Comparison of ENCODE assay signal across 8 cellular contexts in the genomic region with DNA sequence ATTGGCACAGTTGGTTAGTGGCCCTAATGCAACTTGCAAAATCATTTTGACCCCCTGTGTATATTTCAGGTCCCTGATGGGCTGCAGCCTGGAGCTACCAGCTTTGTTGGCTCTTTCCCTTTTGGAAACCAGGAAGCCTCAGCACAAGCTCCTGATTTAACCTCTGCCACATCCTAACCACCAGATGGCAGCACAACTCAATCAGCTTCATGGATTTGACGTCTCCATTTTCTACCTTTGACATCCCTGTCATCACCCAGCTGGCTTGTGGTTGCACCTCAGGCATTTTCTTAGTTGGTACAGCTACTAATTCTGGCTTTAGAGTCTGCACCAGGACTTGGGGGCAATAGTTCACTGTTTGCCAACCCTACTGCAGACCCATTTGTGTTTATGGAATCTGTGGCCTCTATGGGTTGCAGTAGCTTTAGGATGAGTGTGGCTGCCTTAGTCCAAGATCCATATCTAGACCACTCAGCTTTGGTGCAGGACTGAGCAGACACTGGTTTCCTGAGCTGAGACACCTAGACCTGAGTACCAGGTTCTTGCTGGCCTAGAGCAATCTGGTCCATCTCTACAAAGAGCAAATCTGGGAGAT.
A peak's percentile ranks its signal among the peaks of the same experiment; 100 is the strongest.
DNase-seq lines count a peak whose midpoint lies in the region; ATAC-seq and TF ChIP-seq lines count a peak whose summit lies in the region.

No MANE protein-coding gene starts in this region.

- H3K4me1 ChIP-seq in colonic mucosa = no peaks in the 10 kb centered on the region

- no peaks in the 10 kb centered on the region for H3K36me3 ChIP-seq in colonic mucosa

- no peak overlapping the region for H3K27ac ChIP-seq in colonic mucosa

- no peaks in the 10 kb centered on the region for H3K9me3 ChIP-seq in colonic mucosa

- TF ChIP-seq CTCF in colonic mucosa (IDR thresholded peaks at IDR 0.05) = peak; percentile 41

- no peaks in the 10 kb centered on the region for H3K27me3 ChIP-seq in colonic mucosa

- H3K9ac ChIP-seq in colonic mucosa (ENCODE audit: low read depth in 2 of 2, low read length in 2 of 2) = no peak overlapping the region

- no peak overlapping the region for H3K4me3 ChIP-seq in colonic mucosa

- DNase-seq in CMK (ENCODE audit: low read depth) = peak; percentile 27
- DNase-seq in NCI-H82 treated with DMSO at 0.1 percent for 48 hours (lab: John Stamatoyannopoulos, UW; ENCODE audit: unreplicated experiment) = peak; percentile 44
- peak; percentile 37 for DNase-seq in colonic mucosa
- DNase-seq in lung microvascular endothelial cell (ENCODE audit: low read depth in 2 of 2) = peak; percentile 59 to 73
- DNase-seq in NCI-H146 treated with DMSO at 0.1 percent for 48 hours (lab: John Stamatoyannopoulos, UW; ENCODE audit: unreplicated experiment) = no peak
- no peak for DNase-seq in T1000 (lab: John Stamatoyannopoulos, UW)

- ATAC-seq in GM18511 (IDR thresholded peaks at IDR 0.05; ENCODE audit: unreplicated experiment) (peak; percentile 59), HG02884 (IDR thresholded peaks at IDR 0.05; ENCODE audit: unreplicated experiment) (peak; percentile 52)

- intact Hi-C loops in colonic mucosa (cut with DNase I) = loop anchor here (5.0 kb wide), 1 partner anchor 110 kb away; no protein-coding TSS in a partner anchor

Comparison
In these comparisons a context has a peak if more than half of its experiments do, and no peak if none do; other contexts are left out.
1. DNase-seq: peak in CMK (single experiment), NCI-H82 treated with DMSO at 0.1 percent for 48 hours (single experiment), colonic mucosa (single experiment) and lung microvascular endothelial cell (2 of 2); none in NCI-H146 treated with DMSO at 0.1 percent for 48 hours (single experiment) and T1000 (single experiment).